1 cellular context compared by ENCODE assay signal in genomic region chr2:85988914-85989270, GRCh38.
TF ChIP-seq lines count a peak whose summit lies in the region.

No MANE protein-coding gene starts in this region.

TF ChIP-seq in SK-N-SH, 30 proteins besides CTCF, POLR2A, EP300 and RAD21:
- TF ChIP-seq SMC3 (IDR thresholded peaks at IDR 0.05; ENCODE audit: low read depth, low read length), result no peak
- TF ChIP-seq TCF12 (IDR thresholded peaks at IDR 0.05), result no peak
- TF ChIP-seq GATA2 (CRISPR knock-in tag; IDR thresholded peaks at IDR 0.05), result no peak
- TF ChIP-seq ZBTB33 (IDR thresholded peaks at IDR 0.05; ENCODE audit: borderline replicate concordance, low read depth), result no peak
- TF ChIP-seq, protein P1, sequence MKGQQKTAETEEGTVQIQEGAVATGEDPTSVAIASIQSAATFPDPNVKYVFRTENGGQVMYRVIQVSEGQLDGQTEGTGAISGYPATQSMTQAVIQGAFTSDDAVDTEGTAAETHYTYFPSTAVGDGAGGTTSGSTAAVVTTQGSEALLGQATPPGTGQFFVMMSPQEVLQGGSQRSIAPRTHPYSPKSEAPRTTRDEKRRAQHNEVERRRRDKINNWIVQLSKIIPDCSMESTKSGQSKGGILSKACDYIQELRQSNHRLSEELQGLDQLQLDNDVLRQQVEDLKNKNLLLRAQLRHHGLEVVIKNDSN (IDR thresholded peaks at IDR 0.05; ENCODE audit: borderline replicate concordance, low read depth), result no peak
- TF ChIP-seq RCOR1 (IDR thresholded peaks at IDR 0.05; ENCODE audit: low read length), result no peak
- TF ChIP-seq MXI1 (IDR thresholded peaks at IDR 0.05; ENCODE audit: low read depth, low read length), result no peak
